ENCODE assay signal across 19 cellular contexts in genomic region chrX:109952050-109952449, GRCh38. TPM values are rescaled to one million over a fixed set of nuclear protein-coding genes. Genes with fewer than 3 reads are reported as not detected.
DNase-seq lines count a peak whose midpoint lies in the region; ATAC-seq, FAIRE-seq and TF ChIP-seq lines count a peak whose summit lies in the region.
"Had no signal": no experiment of that assay in that cellular context is flagged by ENCODE, and none has a peak within 500 bp of the region (broad histone marks: within the 10 kb centered on the region; RNA-seq: fewer than 3 reads in every experiment).

No MANE protein-coding gene starts in this region.

- in situ Hi-C loops in Caki2 (cut with HindIII; ENCODE audit: low pct_unique_long_range_greater_than_20kb, low sequenced_read_pairs), result no loop called here

- no peak for TF ChIP-seq CTCF in bronchial epithelial cell (IDR thresholded peaks at IDR 0.05; ENCODE audit: insufficient read depth, low read length, severe bottlenecking)

- no peak overlapping the region for H3K4me3 ChIP-seq in bronchial epithelial cell (ENCODE audit: low read depth, low read length)
- H3K4me3 ChIP-seq: SJCRH30, smooth muscle cell, testis had no signal

- no peak for ATAC-seq in HG02840 (IDR thresholded peaks at IDR 0.05; ENCODE audit: low FRiP score, unreplicated experiment)
- ATAC-seq: activated CD8-positive, alpha-beta memory T cell treated with anti-CD3 and anti-CD28 coated beads, Interleukin-2, amount 10 ng/mL, durations not matched to agents 7 days and 5 days had no signal

- intact Hi-C loops in activated T-helper 1 cell treated with anti-CD3 and anti-CD28 coated beads, Interleukin-12 subunit alpha, Interleukin-12 subunit beta, Interleukin-2, Interleukin-4 antibody, amounts not matched to agents 30 ng/mL and 10 ng/mL and 1 ng/mL, durations not matched to agents 14 hours and 24 hours and 36 hours (cut with micrococcal nuclease), result no loop called here

- H3K4me1 Mint-ChIP-seq in activated T-helper 1 cell treated with anti-CD3 and anti-CD28 coated beads, Interleukin-12 subunit alpha, Interleukin-12 subunit beta, Interleukin-2, Interleukin-4 antibody, amounts not matched to agents 30 ng/mL and 10 ng/mL and 1 ng/mL, durations not matched to agents 14 hours and 24 hours and 36 hours (ENCODE audit: low read depth), result peaks cover 6% of the 10 kb centered on the region
- H3K4me1 Mint-ChIP-seq: B cell, IgD-negative memory B cell had no signal

- H3K27ac Mint-ChIP-seq in activated T-helper 1 cell treated with anti-CD3 and anti-CD28 coated beads, Interleukin-12 subunit alpha, Interleukin-12 subunit beta, Interleukin-2, Interleukin-4 antibody, amounts not matched to agents 30 ng/mL and 10 ng/mL and 1 ng/mL, durations not matched to agents 14 hours and 24 hours and 36 hours, result no peak overlapping the region
- H3K27ac Mint-ChIP-seq: activated CD8-positive, alpha-beta memory T cell treated with anti-CD3 and anti-CD28 coated beads, Interleukin-2, amount 10 ng/mL, durations not matched to agents 7 days and 5 days; B cell; endodermal cell; IgD-negative memory B cell had no signal

- no peaks in the 10 kb centered on the region for H3K27me3 Mint-ChIP-seq in activated T-helper 1 cell treated with anti-CD3 and anti-CD28 coated beads, Interleukin-12 subunit alpha, Interleukin-12 subunit beta, Interleukin-2, Interleukin-4 antibody, amounts not matched to agents 30 ng/mL and 10 ng/mL and 1 ng/mL, durations not matched to agents 14 hours and 24 hours and 36 hours (ENCODE audit: insufficient read depth)
- H3K27me3 Mint-ChIP-seq: activated CD8-positive, alpha-beta memory T cell treated with anti-CD3 and anti-CD28 coated beads, Interleukin-2, amount 10 ng/mL, durations not matched to agents 7 days and 5 days; B cell; IgD-negative memory B cell had no signal

- FAIRE-seq in bronchial epithelial cell (lab: Jason Lieb, UNC), result no peak

- no peaks in the 10 kb centered on the region for H3K36me3 Mint-ChIP-seq in activated T-helper 1 cell treated with anti-CD3 and anti-CD28 coated beads, Interleukin-12 subunit alpha, Interleukin-12 subunit beta, Interleukin-2, Interleukin-4 antibody, amounts not matched to agents 30 ng/mL and 10 ng/mL and 1 ng/mL, durations not matched to agents 14 hours and 24 hours and 36 hours (ENCODE audit: low read depth)
- H3K36me3 Mint-ChIP-seq: activated CD8-positive, alpha-beta memory T cell treated with anti-CD3 and anti-CD28 coated beads, Interleukin-2, amount 10 ng/mL, durations not matched to agents 7 days and 5 days; IgD-negative memory B cell had no signal

- H3K36me3 ChIP-seq in bronchial epithelial cell (ENCODE audit: control insufficient read depth, insufficient read depth, low read length), result no peaks in the 10 kb centered on the region
- H3K36me3 ChIP-seq: SJCRH30 had no signal

- H3K4me3 Mint-ChIP-seq in activated T-helper 1 cell treated with anti-CD3 and anti-CD28 coated beads, Interleukin-12 subunit alpha, Interleukin-12 subunit beta, Interleukin-2, Interleukin-4 antibody, amounts not matched to agents 30 ng/mL and 10 ng/mL and 1 ng/mL, durations not matched to agents 14 hours and 24 hours and 36 hours, result no peak overlapping the region
- H3K4me3 Mint-ChIP-seq: activated CD8-positive, alpha-beta memory T cell treated with anti-CD3 and anti-CD28 coated beads, Interleukin-2, amount 10 ng/mL, durations not matched to agents 7 days and 5 days; B cell; endodermal cell; IgD-negative memory B cell had no signal

- DNase-seq in Caki2 (ENCODE audit: low read depth) (peak; percentile 1), HT1080 (ENCODE audit: low read depth) (peak; percentile 64), bronchial epithelial cell (ENCODE audit: low read depth) (peak; percentile 13), myocyte (ENCODE audit: low read depth) (peak; percentile 57), OCI-M2 (lab: John Stamatoyannopoulos, UW; ENCODE audit: unreplicated experiment) (no peak), occipital lobe (lab: John Stamatoyannopoulos, UW) (no peak)
- DNase-seq in activated T-helper 1 cell treated with anti-CD3 and anti-CD28 coated beads, Interleukin-12 subunit alpha, Interleukin-12 subunit beta, Interleukin-2, Interleukin-4 antibody, amounts not matched to agents 30 ng/mL and 10 ng/mL and 1 ng/mL, durations not matched to agents 14 hours and 24 hours and 36 hours (ENCODE audit: low spot score), result no peak
- DNase-seq: activated CD4-positive, alpha-beta T cell treated with anti-CD3 and anti-CD28 coated beads for 1 hour; activated CD8-positive, alpha-beta memory T cell treated with anti-CD3 and anti-CD28 coated beads, Interleukin-2, amount 10 ng/mL, durations not matched to agents 7 days and 5 days; activated effector memory CD4-positive, alpha-beta T cell treated with anti-CD3 and anti-CD28 coated beads, Interleukin-2, amount 50 U/mL, for 16 hours; endodermal cell; GOT3; NCI-H510A; SJCRH30; testis had no signal

- H3K9me3 Mint-ChIP-seq in activated T-helper 1 cell treated with anti-CD3 and anti-CD28 coated beads, Interleukin-12 subunit alpha, Interleukin-12 subunit beta, Interleukin-2, Interleukin-4 antibody, amounts not matched to agents 30 ng/mL and 10 ng/mL and 1 ng/mL, durations not matched to agents 14 hours and 24 hours and 36 hours, result no peaks in the 10 kb centered on the region
- H3K9me3 Mint-ChIP-seq: endodermal cell, IgD-negative memory B cell had no signal

- H3K27me3 ChIP-seq in bronchial epithelial cell (ENCODE audit: control insufficient read depth, insufficient read depth, low read length), result no peaks in the 10 kb centered on the region
- H3K27me3 ChIP-seq: SJCRH30, testis had no signal

RNA-seq across cellular contexts. Expression of gene TMEM164, which starts 50.9 kb away (rescaled TPM):
- total RNA-seq in Caki2 (2014; rRNA removed; shearing (Covaris generic); ENCODE audit: low replicate concordance), result 8.7 and 15.4 TPM in 2 replicates
- total RNA-seq in HT1080 (2014; rRNA removed; shearing (Covaris generic)), result 18.8 and 26.7 TPM in 2 replicates
- 17.6 and 20.2 TPM in 2 replicates for polyA plus RNA-seq in HT1080 (2015; cell fraction: cytosol; rRNA removed)
- polyA plus RNA-seq in HT1080 (2015; cell fraction: nucleus; rRNA removed), result 20.5 and 22.6 TPM in 2 replicates
- total RNA-seq in bronchial epithelial cell, result 16.4 and 20.3 TPM in 2 replicates
- total RNA-seq in myocyte, result 21.6 and 21.8 TPM in 2 replicates
- 7.7 TPM for polyA plus RNA-seq in myocyte (2012)
- total RNA-seq in occipital lobe, result 11.7 TPM
- total RNA-seq in activated T-helper 1 cell treated with anti-CD3 and anti-CD28 coated beads, Interleukin-12 subunit alpha, Interleukin-12 subunit beta, Interleukin-2, Interleukin-4 antibody, amounts not matched to agents 30 ng/mL and 10 ng/mL and 1 ng/mL, durations not matched to agents 14 hours and 24 hours and 36 hours, result 17.9 and 19.1 TPM in 2 replicates

Comparison
In these comparisons a context has a peak if more than half of its experiments do, and no peak if none do; other contexts are left out.
1. DNase-seq: peak in Caki2 (single experiment), HT1080 (single experiment), bronchial epithelial cell (single experiment) and myocyte (single experiment); none in OCI-M2 (single experiment), occipital lobe (single experiment) and activated T-helper 1 cell treated with anti-CD3 and anti-CD28 coated beads, Interleukin-12 subunit alpha, Interleukin-12 subunit beta, Interleukin-2, Interleukin-4 antibody, amounts not matched to agents 30 ng/mL and 10 ng/mL and 1 ng/mL, durations not matched to agents 14 hours and 24 hours and 36 hours (single experiment).